1 cellular context compared by ENCODE assay signal in the genomic region with DNA sequence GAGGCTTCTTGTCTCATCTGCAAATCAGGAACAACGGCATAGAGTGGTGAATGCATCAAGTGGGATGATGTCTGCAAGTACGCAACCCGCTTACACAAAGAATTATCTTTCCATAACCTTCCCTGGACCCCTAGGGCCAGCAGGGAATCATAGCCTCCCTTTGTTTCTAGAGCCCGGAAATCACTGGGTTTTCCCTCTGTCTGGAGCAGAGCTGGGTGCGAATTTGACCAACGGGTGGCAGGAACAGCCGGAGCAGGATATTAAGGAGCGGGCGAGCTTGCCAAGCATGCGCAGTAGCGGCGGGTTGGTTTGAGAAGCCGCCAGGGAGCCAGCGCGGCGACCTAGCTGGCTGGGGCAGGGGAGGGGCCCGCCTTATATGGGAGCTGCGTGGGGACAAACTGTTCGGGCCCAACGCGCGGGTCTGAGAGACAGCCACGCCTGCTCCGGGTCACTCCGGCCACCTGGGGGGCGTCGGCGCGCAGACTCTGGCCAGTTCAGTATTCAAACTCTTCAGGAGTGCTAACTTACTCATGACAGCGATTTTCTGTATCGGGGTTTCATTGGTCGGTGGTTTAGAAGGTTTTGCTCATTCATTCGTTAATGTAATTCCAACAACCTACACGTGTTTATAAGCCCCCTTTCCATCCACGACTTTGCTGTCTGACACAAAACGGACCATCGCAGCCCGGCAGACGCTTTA.
A peak's percentile ranks its signal among the peaks of the same experiment; 100 is the strongest.
TF ChIP-seq lines count a peak whose summit lies in the region.

No MANE protein-coding gene starts in this region.

TF ChIP-seq in K562, 482 proteins besides CTCF, POLR2A, EP300 and RAD21 (continued from another document):
- TF ChIP-seq, protein P1, sequence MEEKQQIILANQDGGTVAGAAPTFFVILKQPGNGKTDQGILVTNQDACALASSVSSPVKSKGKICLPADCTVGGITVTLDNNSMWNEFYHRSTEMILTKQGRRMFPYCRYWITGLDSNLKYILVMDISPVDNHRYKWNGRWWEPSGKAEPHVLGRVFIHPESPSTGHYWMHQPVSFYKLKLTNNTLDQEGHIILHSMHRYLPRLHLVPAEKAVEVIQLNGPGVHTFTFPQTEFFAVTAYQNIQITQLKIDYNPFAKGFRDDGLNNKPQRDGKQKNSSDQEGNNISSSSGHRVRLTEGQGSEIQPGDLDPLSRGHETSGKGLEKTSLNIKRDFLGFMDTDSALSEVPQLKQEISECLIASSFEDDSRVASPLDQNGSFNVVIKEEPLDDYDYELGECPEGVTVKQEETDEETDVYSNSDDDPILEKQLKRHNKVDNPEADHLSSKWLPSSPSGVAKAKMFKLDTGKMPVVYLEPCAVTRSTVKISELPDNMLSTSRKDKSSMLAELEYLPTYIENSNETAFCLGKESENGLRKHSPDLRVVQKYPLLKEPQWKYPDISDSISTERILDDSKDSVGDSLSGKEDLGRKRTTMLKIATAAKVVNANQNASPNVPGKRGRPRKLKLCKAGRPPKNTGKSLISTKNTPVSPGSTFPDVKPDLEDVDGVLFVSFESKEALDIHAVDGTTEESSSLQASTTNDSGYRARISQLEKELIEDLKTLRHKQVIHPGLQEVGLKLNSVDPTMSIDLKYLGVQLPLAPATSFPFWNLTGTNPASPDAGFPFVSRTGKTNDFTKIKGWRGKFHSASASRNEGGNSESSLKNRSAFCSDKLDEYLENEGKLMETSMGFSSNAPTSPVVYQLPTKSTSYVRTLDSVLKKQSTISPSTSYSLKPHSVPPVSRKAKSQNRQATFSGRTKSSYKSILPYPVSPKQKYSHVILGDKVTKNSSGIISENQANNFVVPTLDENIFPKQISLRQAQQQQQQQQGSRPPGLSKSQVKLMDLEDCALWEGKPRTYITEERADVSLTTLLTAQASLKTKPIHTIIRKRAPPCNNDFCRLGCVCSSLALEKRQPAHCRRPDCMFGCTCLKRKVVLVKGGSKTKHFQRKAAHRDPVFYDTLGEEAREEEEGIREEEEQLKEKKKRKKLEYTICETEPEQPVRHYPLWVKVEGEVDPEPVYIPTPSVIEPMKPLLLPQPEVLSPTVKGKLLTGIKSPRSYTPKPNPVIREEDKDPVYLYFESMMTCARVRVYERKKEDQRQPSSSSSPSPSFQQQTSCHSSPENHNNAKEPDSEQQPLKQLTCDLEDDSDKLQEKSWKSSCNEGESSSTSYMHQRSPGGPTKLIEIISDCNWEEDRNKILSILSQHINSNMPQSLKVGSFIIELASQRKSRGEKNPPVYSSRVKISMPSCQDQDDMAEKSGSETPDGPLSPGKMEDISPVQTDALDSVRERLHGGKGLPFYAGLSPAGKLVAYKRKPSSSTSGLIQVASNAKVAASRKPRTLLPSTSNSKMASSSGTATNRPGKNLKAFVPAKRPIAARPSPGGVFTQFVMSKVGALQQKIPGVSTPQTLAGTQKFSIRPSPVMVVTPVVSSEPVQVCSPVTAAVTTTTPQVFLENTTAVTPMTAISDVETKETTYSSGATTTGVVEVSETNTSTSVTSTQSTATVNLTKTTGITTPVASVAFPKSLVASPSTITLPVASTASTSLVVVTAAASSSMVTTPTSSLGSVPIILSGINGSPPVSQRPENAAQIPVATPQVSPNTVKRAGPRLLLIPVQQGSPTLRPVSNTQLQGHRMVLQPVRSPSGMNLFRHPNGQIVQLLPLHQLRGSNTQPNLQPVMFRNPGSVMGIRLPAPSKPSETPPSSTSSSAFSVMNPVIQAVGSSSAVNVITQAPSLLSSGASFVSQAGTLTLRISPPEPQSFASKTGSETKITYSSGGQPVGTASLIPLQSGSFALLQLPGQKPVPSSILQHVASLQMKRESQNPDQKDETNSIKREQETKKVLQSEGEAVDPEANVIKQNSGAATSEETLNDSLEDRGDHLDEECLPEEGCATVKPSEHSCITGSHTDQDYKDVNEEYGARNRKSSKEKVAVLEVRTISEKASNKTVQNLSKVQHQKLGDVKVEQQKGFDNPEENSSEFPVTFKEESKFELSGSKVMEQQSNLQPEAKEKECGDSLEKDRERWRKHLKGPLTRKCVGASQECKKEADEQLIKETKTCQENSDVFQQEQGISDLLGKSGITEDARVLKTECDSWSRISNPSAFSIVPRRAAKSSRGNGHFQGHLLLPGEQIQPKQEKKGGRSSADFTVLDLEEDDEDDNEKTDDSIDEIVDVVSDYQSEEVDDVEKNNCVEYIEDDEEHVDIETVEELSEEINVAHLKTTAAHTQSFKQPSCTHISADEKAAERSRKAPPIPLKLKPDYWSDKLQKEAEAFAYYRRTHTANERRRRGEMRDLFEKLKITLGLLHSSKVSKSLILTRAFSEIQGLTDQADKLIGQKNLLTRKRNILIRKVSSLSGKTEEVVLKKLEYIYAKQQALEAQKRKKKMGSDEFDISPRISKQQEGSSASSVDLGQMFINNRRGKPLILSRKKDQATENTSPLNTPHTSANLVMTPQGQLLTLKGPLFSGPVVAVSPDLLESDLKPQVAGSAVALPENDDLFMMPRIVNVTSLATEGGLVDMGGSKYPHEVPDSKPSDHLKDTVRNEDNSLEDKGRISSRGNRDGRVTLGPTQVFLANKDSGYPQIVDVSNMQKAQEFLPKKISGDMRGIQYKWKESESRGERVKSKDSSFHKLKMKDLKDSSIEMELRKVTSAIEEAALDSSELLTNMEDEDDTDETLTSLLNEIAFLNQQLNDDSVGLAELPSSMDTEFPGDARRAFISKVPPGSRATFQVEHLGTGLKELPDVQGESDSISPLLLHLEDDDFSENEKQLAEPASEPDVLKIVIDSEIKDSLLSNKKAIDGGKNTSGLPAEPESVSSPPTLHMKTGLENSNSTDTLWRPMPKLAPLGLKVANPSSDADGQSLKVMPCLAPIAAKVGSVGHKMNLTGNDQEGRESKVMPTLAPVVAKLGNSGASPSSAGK (IDR thresholded peaks at IDR 0.05): peak; percentile 54
- TF ChIP-seq, protein P2, sequence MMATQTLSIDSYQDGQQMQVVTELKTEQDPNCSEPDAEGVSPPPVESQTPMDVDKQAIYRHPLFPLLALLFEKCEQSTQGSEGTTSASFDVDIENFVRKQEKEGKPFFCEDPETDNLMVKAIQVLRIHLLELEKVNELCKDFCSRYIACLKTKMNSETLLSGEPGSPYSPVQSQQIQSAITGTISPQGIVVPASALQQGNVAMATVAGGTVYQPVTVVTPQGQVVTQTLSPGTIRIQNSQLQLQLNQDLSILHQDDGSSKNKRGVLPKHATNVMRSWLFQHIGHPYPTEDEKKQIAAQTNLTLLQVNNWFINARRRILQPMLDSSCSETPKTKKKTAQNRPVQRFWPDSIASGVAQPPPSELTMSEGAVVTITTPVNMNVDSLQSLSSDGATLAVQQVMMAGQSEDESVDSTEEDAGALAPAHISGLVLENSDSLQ (IDR thresholded peaks at IDR 0.05): 0 out of 2 replicates have a peak, but pooled peaks have one; percentile 18
- TF ChIP-seq KLF13 (tag; IDR thresholded peaks at IDR 0.05; ENCODE audit: borderline replicate concordance, low read depth) (0 out of 2 replicates have a peak, but pooled peaks have one; percentile 25), ZNF77 (CRISPR knock-in tag; IDR thresholded peaks at IDR 0.05) (no peak), MEIS2 (IDR thresholded peaks at IDR 0.05; ENCODE audit: partially characterized antibody) (peak; percentile 45), CHD4 (IDR thresholded peaks at IDR 0.05; ENCODE audit: insufficient read depth, insufficient replicate concordance, low read depth, low read length, poor library complexity, severe bottlenecking) (no peak), CREBBP (IDR thresholded peaks at IDR 0.05; ENCODE audit: low read depth, low read length) (no peak)
- TF ChIP-seq, protein P3, sequence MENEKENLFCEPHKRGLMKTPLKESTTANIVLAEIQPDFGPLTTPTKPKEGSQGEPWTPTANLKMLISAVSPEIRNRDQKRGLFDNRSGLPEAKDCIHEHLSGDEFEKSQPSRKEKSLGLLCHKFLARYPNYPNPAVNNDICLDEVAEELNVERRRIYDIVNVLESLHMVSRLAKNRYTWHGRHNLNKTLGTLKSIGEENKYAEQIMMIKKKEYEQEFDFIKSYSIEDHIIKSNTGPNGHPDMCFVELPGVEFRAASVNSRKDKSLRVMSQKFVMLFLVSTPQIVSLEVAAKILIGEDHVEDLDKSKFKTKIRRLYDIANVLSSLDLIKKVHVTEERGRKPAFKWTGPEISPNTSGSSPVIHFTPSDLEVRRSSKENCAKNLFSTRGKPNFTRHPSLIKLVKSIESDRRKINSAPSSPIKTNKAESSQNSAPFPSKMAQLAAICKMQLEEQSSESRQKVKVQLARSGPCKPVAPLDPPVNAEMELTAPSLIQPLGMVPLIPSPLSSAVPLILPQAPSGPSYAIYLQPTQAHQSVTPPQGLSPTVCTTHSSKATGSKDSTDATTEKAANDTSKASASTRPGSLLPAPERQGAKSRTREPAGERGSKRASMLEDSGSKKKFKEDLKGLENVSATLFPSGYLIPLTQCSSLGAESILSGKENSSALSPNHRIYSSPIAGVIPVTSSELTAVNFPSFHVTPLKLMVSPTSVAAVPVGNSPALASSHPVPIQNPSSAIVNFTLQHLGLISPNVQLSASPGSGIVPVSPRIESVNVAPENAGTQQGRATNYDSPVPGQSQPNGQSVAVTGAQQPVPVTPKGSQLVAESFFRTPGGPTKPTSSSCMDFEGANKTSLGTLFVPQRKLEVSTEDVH (IDR thresholded peaks at IDR 0.05; ENCODE audit: low read depth, partially characterized antibody): no peak
